In genomic region chr16:796296-797119, GRCh38 we compare ENCODE assay signal across 23 cellular contexts. TPM values are rescaled to one million over a fixed set of nuclear protein-coding genes. Genes with fewer than 3 reads are reported as not detected.
"Had no signal": no experiment of that assay in that cellular context is flagged by ENCODE, and none has a peak within 500 bp of the region (broad histone marks: within the 10 kb centered on the region; RNA-seq: fewer than 3 reads in every experiment).

No MANE protein-coding gene starts in this region.

- H3K4me3 ChIP-seq: ascending aorta, body of pancreas had no signal

- DNase-seq: activated CD4-positive, alpha-beta T cell treated with anti-CD3 and anti-CD28 coated beads, Interleukin-2, amount 10 ng/mL, durations not matched to agents 7 days and 5 days; activated CD4-positive, CD25-positive, alpha-beta regulatory T cell; activated effector memory CD4-positive, alpha-beta T cell treated with anti-CD3 and anti-CD28 coated beads, Interleukin-2, amount 50 U/mL, for 16 hours; activated naive CD4-positive, alpha-beta T cell treated with Interleukin-2 at 50 U/mL for 16 hours; activated naive CD8-positive, alpha-beta T cell treated with anti-CD3 and anti-CD28 coated beads, Interleukin-2, amount 50 U/mL, for 24 hours; activated T-cell treated with anti-CD3 and anti-CD28 coated beads, Interleukin-2, amount 50 U/mL, for 4 hours; amniotic stem cell; body of pancreas; MM.1S; NCI-H1105; NCI-H1436; NCI-H1694 treated with DMSO at 0.1 percent for 48 hours; NCI-H510A treated with DMSO at 0.1 percent for 48 hours; SIG-M5; T-cell; T-helper 2 cell; T1000 had no signal

- H3K27ac ChIP-seq: ascending aorta, body of pancreas had no signal

- H3K4me3 Mint-ChIP-seq: activated CD4-positive, alpha-beta memory T cell treated with anti-CD3 and anti-CD28 coated beads for 36 hours; activated CD4-positive, alpha-beta T cell treated with anti-CD3 and anti-CD28 coated beads, Interleukin-2, amount 10 ng/mL, durations not matched to agents 7 days and 5 days; activated naive CD8-positive, alpha-beta T cell treated with anti-CD3 and anti-CD28 coated beads, Interleukin-2, amount 50 U/mL, for 24 hours; activated T-cell treated with anti-CD3 and anti-CD28 coated beads, Interleukin-2, amount 50 U/mL, for 4 hours; central memory CD8-positive, alpha-beta T cell; T-cell had no signal

- H3K27ac Mint-ChIP-seq: activated CD4-positive, alpha-beta memory T cell treated with anti-CD3 and anti-CD28 coated beads for 36 hours; activated CD4-positive, alpha-beta T cell treated with anti-CD3 and anti-CD28 coated beads, Interleukin-2, amount 10 ng/mL, durations not matched to agents 7 days and 5 days; activated naive CD4-positive, alpha-beta T cell treated with anti-CD3 and anti-CD28 coated beads, Interleukin-2, amount 50 U/mL, for 72 hours; activated naive CD8-positive, alpha-beta T cell treated with anti-CD3 and anti-CD28 coated beads, Interleukin-2, amount 50 U/mL, for 24 hours; T-cell had no signal

- H3K27me3 Mint-ChIP-seq: central memory CD8-positive, alpha-beta T cell had no signal

- FAIRE-seq: TTC549 had no signal

- H3K36me3 ChIP-seq: ascending aorta had no signal

- H3K4me1 Mint-ChIP-seq: activated naive CD8-positive, alpha-beta T cell treated with anti-CD3 and anti-CD28 coated beads, Interleukin-2, amount 50 U/mL, for 24 hours had no signal

- ATAC-seq: body of pancreas had no signal

- H3K9me3 Mint-ChIP-seq: activated CD4-positive, alpha-beta memory T cell treated with anti-CD3 and anti-CD28 coated beads for 36 hours; activated CD4-positive, alpha-beta T cell treated with anti-CD3 and anti-CD28 coated beads, Interleukin-2, amount 10 ng/mL, durations not matched to agents 7 days and 5 days; activated naive CD4-positive, alpha-beta T cell treated with anti-CD3 and anti-CD28 coated beads, Interleukin-2, amount 50 U/mL, for 72 hours; activated naive CD8-positive, alpha-beta T cell treated with anti-CD3 and anti-CD28 coated beads, Interleukin-2, amount 50 U/mL, for 24 hours; activated T-cell treated with anti-CD3 and anti-CD28 coated beads, Interleukin-2, amount 50 U/mL, for 4 hours; central memory CD8-positive, alpha-beta T cell; T-cell had no signal

- H3K4me1 ChIP-seq: ascending aorta, body of pancreas had no signal

- H3K9me3 ChIP-seq: ascending aorta, body of pancreas had no signal

RNA-seq across cellular contexts. Expression of gene GNG13, which starts 4.0 kb away (rescaled TPM):
- total RNA-seq: activated CD4-positive, alpha-beta memory T cell treated with anti-CD3 and anti-CD28 coated beads for 36 hours; activated CD4-positive, alpha-beta T cell treated with anti-CD3 and anti-CD28 coated beads, Interleukin-2, amount 10 ng/mL, durations not matched to agents 7 days and 5 days; activated naive CD4-positive, alpha-beta T cell treated with anti-CD3 and anti-CD28 coated beads, Interleukin-2, amount 50 U/mL, for 72 hours; activated T-cell treated with anti-CD3 and anti-CD28 coated beads, Interleukin-2, amount 50 U/mL, for 4 hours; ascending aorta; body of pancreas; bronchial epithelial cell; T-cell had no signal

RNA-seq across cellular contexts. Expression of gene MSLN, which starts 36.0 kb away (rescaled TPM):
- total RNA-seq: activated CD4-positive, alpha-beta memory T cell treated with anti-CD3 and anti-CD28 coated beads for 36 hours; activated CD4-positive, alpha-beta T cell treated with anti-CD3 and anti-CD28 coated beads, Interleukin-2, amount 10 ng/mL, durations not matched to agents 7 days and 5 days; activated naive CD4-positive, alpha-beta T cell treated with anti-CD3 and anti-CD28 coated beads, Interleukin-2, amount 50 U/mL, for 72 hours had no signal
